ENCODE assay signal across 10 cellular contexts in the genomic region with DNA sequence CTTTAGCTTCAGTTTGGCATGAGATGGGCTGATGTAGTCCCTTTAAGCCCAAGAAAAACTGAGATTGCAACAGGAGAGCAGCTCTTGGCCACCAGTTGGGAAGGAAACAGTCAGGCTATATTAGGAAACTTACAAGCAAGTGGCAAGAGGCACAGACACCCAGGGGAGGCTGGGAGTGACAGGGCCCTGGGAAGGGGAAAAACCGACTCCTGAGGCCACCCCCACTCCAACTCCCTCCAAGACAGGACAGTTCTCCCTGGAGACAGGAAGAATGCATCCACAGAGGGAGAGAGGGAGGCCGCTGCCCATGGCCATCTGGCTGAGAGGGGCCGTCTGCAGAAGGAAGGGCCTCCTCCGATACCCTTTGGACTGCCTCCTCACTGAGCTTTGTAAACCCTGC. TPM values are rescaled to one million over a fixed set of nuclear protein-coding genes. Genes with fewer than 3 reads are reported as not detected.
DNase-seq lines count a peak whose midpoint lies in the region; ATAC-seq and TF ChIP-seq lines count a peak whose summit lies in the region.
"Had no signal": no experiment of that assay in that cellular context is flagged by ENCODE, and none has a peak within 500 bp of the region (broad histone marks: within the 10 kb centered on the region; RNA-seq: fewer than 3 reads in every experiment).

No MANE protein-coding gene starts in this region.

- H3K9me3 Mint-ChIP-seq in chondrocyte (ENCODE audit: low read depth), result peaks cover 4% of the 10 kb centered on the region
- H3K9me3 Mint-ChIP-seq in activated CD4-positive, alpha-beta memory T cell treated with anti-CD3 and anti-CD28 coated beads for 36 hours, result peaks cover 1% of the 10 kb centered on the region

- peak; percentile 87 for DNase-seq in MG63
- no peak for DNase-seq in chondrocyte (ENCODE audit: low spot score)
- peak; percentile 16 for DNase-seq in left kidney (ENCODE audit: low read depth, low spot score)
- peak; percentile 56 for DNase-seq in ureter (ENCODE audit: low spot score)
- no peak for DNase-seq in activated CD4-positive, alpha-beta memory T cell treated with anti-CD3 and anti-CD28 coated beads for 36 hours
- DNase-seq in lower leg skin (ENCODE audit: low spot score in 2 of 2), result no peak
- DNase-seq: effector memory CD4-positive, alpha-beta T cell; Karpas-422; NCI-H82 had no signal

- H3K4me1 Mint-ChIP-seq in chondrocyte (ENCODE audit: low read depth), result peaks cover 72% of the 10 kb centered on the region
- H3K4me1 Mint-ChIP-seq in activated CD4-positive, alpha-beta memory T cell treated with anti-CD3 and anti-CD28 coated beads for 36 hours (ENCODE audit: low read depth), result no peaks in the 10 kb centered on the region

- ATAC-seq in HG03521 (IDR thresholded peaks at IDR 0.05; ENCODE audit: unreplicated experiment), result no peak

- no peaks in the 10 kb centered on the region for H3K27me3 Mint-ChIP-seq in chondrocyte (ENCODE audit: low read depth)
- H3K27me3 Mint-ChIP-seq in activated CD4-positive, alpha-beta memory T cell treated with anti-CD3 and anti-CD28 coated beads for 36 hours, result peaks cover 38% of the 10 kb centered on the region

- TF ChIP-seq POLR2A in lower leg skin (IDR thresholded peaks at IDR 0.05), result no peak

- CTCF ChIA-PET in activated CD4-positive, alpha-beta memory T cell treated with anti-CD3 and anti-CD28 coated beads for 36 hours (lab: Charles Lee), result no interaction called here

- H3K27ac Mint-ChIP-seq in chondrocyte (ENCODE audit: unreplicated experiment), result peak overlapping the region; percentile 89
- no peak overlapping the region for H3K27ac Mint-ChIP-seq in activated CD4-positive, alpha-beta memory T cell treated with anti-CD3 and anti-CD28 coated beads for 36 hours

- H3K9me3 ChIP-seq in MG63, result no peaks in the 10 kb centered on the region

- 37 to 46% methylated on average over 4 of the region's 4 CpGs for WGBS in lower leg skin, 2 donors

- peaks cover 4% of the 10 kb centered on the region; the same call in 1 of the 2 replicates for H3K36me3 ChIP-seq in MG63

- TF ChIP-seq CTCF in chondrocyte (IDR thresholded peaks at IDR 0.05), result no peak
- TF ChIP-seq CTCF in lower leg skin (IDR thresholded peaks at IDR 0.05), result no peak

- intact Hi-C loops in activated CD4-positive, alpha-beta memory T cell treated with anti-CD3 and anti-CD28 coated beads for 36 hours (cut with micrococcal nuclease), result no loop called here
- intact Hi-C loops in lower leg skin (cut with DNase I; ENCODE audit: low total_unique reads), result no loop called here

- H3K27me3 ChIP-seq in MG63, result no peaks in the 10 kb centered on the region

- H3K4me3 ChIP-seq in MG63 (no peak overlapping the region), lower leg skin (ENCODE audit: low read depth, poor library complexity, severe bottlenecking) (no peak overlapping the region)

- POLR2A ChIA-PET in activated CD4-positive, alpha-beta memory T cell treated with anti-CD3 and anti-CD28 coated beads for 36 hours (lab: Charles Lee), result no interaction called here

- H3K36me3 Mint-ChIP-seq in chondrocyte (ENCODE audit: low read depth), result peaks cover 16% of the 10 kb centered on the region
- H3K36me3 Mint-ChIP-seq in activated CD4-positive, alpha-beta memory T cell treated with anti-CD3 and anti-CD28 coated beads for 36 hours, result no peaks in the 10 kb centered on the region

- H3K4me3 Mint-ChIP-seq in chondrocyte (ENCODE audit: unreplicated experiment), result peak overlapping the region; percentile 64
- H3K4me3 Mint-ChIP-seq in activated CD4-positive, alpha-beta memory T cell treated with anti-CD3 and anti-CD28 coated beads for 36 hours, result no peak overlapping the region

RNA-seq across cellular contexts. Expression of a gene that starts 20.5 kb away (rescaled TPM):
- 6.5 and 9.9 TPM in 2 replicates for total RNA-seq in MG63 (2014; rRNA removed; shearing (Covaris generic); ENCODE audit: low replicate concordance)
- total RNA-seq in chondrocyte, result 46.6 to 75.9 TPM (median 71.2 TPM) in 3 replicates
- 35.2 TPM for total RNA-seq in ureter
- total RNA-seq in activated CD4-positive, alpha-beta memory T cell treated with anti-CD3 and anti-CD28 coated beads for 36 hours, result not detected
- 10 to 100 TPM in 1 of 4 donors, 1 to 10 TPM in 3; 1.5 to 10.9 (median 5.6) TPM for total RNA-seq in lower leg skin

RNA-seq across cellular contexts. Expression of a gene that starts 44.1 kb away (rescaled TPM):
- total RNA-seq in MG63 (2014; rRNA removed; shearing (Covaris generic); ENCODE audit: low replicate concordance), result 67.5 and 81.1 TPM in 2 replicates
- total RNA-seq in chondrocyte (30.3 to 33.0 TPM (median 31.5 TPM) in 3 replicates), ureter (24.4 TPM), lower leg skin (10 to 100 TPM; 41.2 to 49.6 (median 46.8) TPM)
- total RNA-seq in activated CD4-positive, alpha-beta memory T cell treated with anti-CD3 and anti-CD28 coated beads for 36 hours, result 10 to 100 TPM; 23.4 to 24.2 TPM

Comparison
In these comparisons a context has a peak if more than half of its experiments do, and no peak if none do; other contexts are left out.
1. DNase-seq: peak in MG63 (single experiment), left kidney (single experiment) and ureter (single experiment); none in chondrocyte (single experiment), activated CD4-positive, alpha-beta memory T cell treated with anti-CD3 and anti-CD28 coated beads for 36 hours (single experiment) and lower leg skin (0 of 2).